In genomic region chr13:110298566-110299321, GRCh38 we compare ENCODE assay signal across 7 cellular contexts. TPM values are rescaled to one million over a fixed set of nuclear protein-coding genes. Genes with fewer than 3 reads are reported as not detected.
A peak's percentile ranks its signal among the peaks of the same experiment; 100 is the strongest.
DNase-seq lines count a peak whose midpoint lies in the region; ATAC-seq, FAIRE-seq and TF ChIP-seq lines count a peak whose summit lies in the region.

No MANE protein-coding gene starts in this region.

- H3K9me3 Mint-ChIP-seq in activated naive CD8-positive, alpha-beta T cell treated with anti-CD3 and anti-CD28 coated beads, Interleukin-2, amount 50 U/mL, for 24 hours: no peaks in the 10 kb centered on the region
- H3K9me3 Mint-ChIP-seq in stimulated activated effector memory CD8-positive, alpha-beta T cell treated with anti-CD3 and anti-CD28 coated beads, Interleukin-12 subunit alpha, Interleukin-12 subunit beta, amount 100 ng/mL, for 72 hours: no peaks in the 10 kb centered on the region
- H3K9me3 Mint-ChIP-seq in progenitor cell of endocrine pancreas (ENCODE audit: low read depth): no peaks in the 10 kb centered on the region

- peak; percentile 42 for DNase-seq in activated naive CD8-positive, alpha-beta T cell treated with anti-CD3 and anti-CD28 coated beads, Interleukin-2, amount 50 U/mL, for 24 hours
- peak; percentile 87 for DNase-seq in kidney
- DNase-seq in stimulated activated effector memory CD8-positive, alpha-beta T cell treated with anti-CD3 and anti-CD28 coated beads, Interleukin-12 subunit alpha, Interleukin-12 subunit beta, amount 100 ng/mL, for 72 hours (ENCODE audit: low spot score in 2 of 2): no peak
- no peak for DNase-seq in progenitor cell of endocrine pancreas (ENCODE audit: low spot score, unreplicated experiment)
- no peak for DNase-seq in cerebellar nuclear complex (lab: John Stamatoyannopoulos, UW)
- no peak for DNase-seq in ecto neural progenitor cell (ENCODE audit: low spot score)

- H3K4me1 Mint-ChIP-seq in activated naive CD8-positive, alpha-beta T cell treated with anti-CD3 and anti-CD28 coated beads, Interleukin-2, amount 50 U/mL, for 24 hours: peaks cover 6% of the 10 kb centered on the region
- H3K4me1 Mint-ChIP-seq in stimulated activated effector memory CD8-positive, alpha-beta T cell treated with anti-CD3 and anti-CD28 coated beads, Interleukin-12 subunit alpha, Interleukin-12 subunit beta, amount 100 ng/mL, for 72 hours: peaks cover 5% of the 10 kb centered on the region
- peaks cover 12% of the 10 kb centered on the region for H3K4me1 Mint-ChIP-seq in progenitor cell of endocrine pancreas (ENCODE audit: low read depth)

- H3K9ac ChIP-seq in HUES6 (ENCODE audit: low read length): peak overlapping the region; percentile 22
- H3K9ac ChIP-seq in kidney (ENCODE audit: low read length in 2 of 2): peak overlapping the region in 1 of 2 donors; percentile 29

- H3K27ac Mint-ChIP-seq in activated naive CD8-positive, alpha-beta T cell treated with anti-CD3 and anti-CD28 coated beads, Interleukin-2, amount 50 U/mL, for 24 hours: no peak overlapping the region
- no peak overlapping the region for H3K27ac Mint-ChIP-seq in stimulated activated effector memory CD8-positive, alpha-beta T cell treated with anti-CD3 and anti-CD28 coated beads, Interleukin-12 subunit alpha, Interleukin-12 subunit beta, amount 100 ng/mL, for 72 hours
- no peak overlapping the region for H3K27ac Mint-ChIP-seq in progenitor cell of endocrine pancreas

- peaks cover 54% of the 10 kb centered on the region for H3K27me3 Mint-ChIP-seq in activated naive CD8-positive, alpha-beta T cell treated with anti-CD3 and anti-CD28 coated beads, Interleukin-2, amount 50 U/mL, for 24 hours
- peaks cover 50% of the 10 kb centered on the region for H3K27me3 Mint-ChIP-seq in progenitor cell of endocrine pancreas

- no peaks in the 10 kb centered on the region for H3K27me3 ChIP-seq in HUES6 (ENCODE audit: control insufficient read depth, insufficient read depth, low read length)

- intact Hi-C loops in kidney (cut with DNase I): no loop called here

- FAIRE-seq in kidney (lab: Jason Lieb, UNC): no peak

- no peak overlapping the region for H3K4me3 Mint-ChIP-seq in activated naive CD8-positive, alpha-beta T cell treated with anti-CD3 and anti-CD28 coated beads, Interleukin-2, amount 50 U/mL, for 24 hours
- no peak overlapping the region for H3K4me3 Mint-ChIP-seq in stimulated activated effector memory CD8-positive, alpha-beta T cell treated with anti-CD3 and anti-CD28 coated beads, Interleukin-12 subunit alpha, Interleukin-12 subunit beta, amount 100 ng/mL, for 72 hours
- H3K4me3 Mint-ChIP-seq in progenitor cell of endocrine pancreas (ENCODE audit: low read depth): no peak overlapping the region

- H3K27ac ChIP-seq in HUES6 (ENCODE audit: low read depth, low read length): no peak overlapping the region
- H3K27ac ChIP-seq in kidney (ENCODE audit: low read depth in 2 of 2, low read length in 2 of 2): peak overlapping the region; percentile 29 to 81

- H3K4me3 ChIP-seq in HUES6 (ENCODE audit: low read depth, low read length): peak overlapping the region; percentile 30; the same call in 1 of the 2 replicates
- peak overlapping the region in 1 of 2 donors; percentile 18 for H3K4me3 ChIP-seq in kidney (ENCODE audit: low read length in 2 of 2)

- TF ChIP-seq CTCF in kidney (IDR thresholded peaks at IDR 0.05; ENCODE audit: borderline replicate concordance, extremely low read depth, insufficient read depth) (no peak), progenitor cell of endocrine pancreas (IDR thresholded peaks at IDR 0.05; ENCODE audit: unreplicated experiment) (no peak)

- peak; percentile 90 for ATAC-seq in activated naive CD8-positive, alpha-beta T cell treated with anti-CD3 and anti-CD28 coated beads, Interleukin-2, amount 50 U/mL, for 24 hours
- ATAC-seq in stimulated activated effector memory CD8-positive, alpha-beta T cell treated with anti-CD3 and anti-CD28 coated beads, Interleukin-12 subunit alpha, Interleukin-12 subunit beta, amount 100 ng/mL, for 72 hours: peak; percentile 70

- H3K36me3 Mint-ChIP-seq in activated naive CD8-positive, alpha-beta T cell treated with anti-CD3 and anti-CD28 coated beads, Interleukin-2, amount 50 U/mL, for 24 hours (ENCODE audit: low read depth): no peaks in the 10 kb centered on the region
- no peaks in the 10 kb centered on the region for H3K36me3 Mint-ChIP-seq in stimulated activated effector memory CD8-positive, alpha-beta T cell treated with anti-CD3 and anti-CD28 coated beads, Interleukin-12 subunit alpha, Interleukin-12 subunit beta, amount 100 ng/mL, for 72 hours
- H3K36me3 Mint-ChIP-seq in progenitor cell of endocrine pancreas (ENCODE audit: insufficient read depth): peaks cover 9% of the 10 kb centered on the region

- peaks cover 30% of the 10 kb centered on the region for H3K4me1 ChIP-seq in HUES6 (ENCODE audit: control insufficient read depth, insufficient read depth, low read length)
- H3K4me1 ChIP-seq in kidney (ENCODE audit: control insufficient read depth in 1 of 2, insufficient read depth in 1 of 2, low read depth in 1 of 2, low read length in 2 of 2): peaks cover 28 to 49% of the 10 kb centered on the region in 2 donors

- H3K9me3 ChIP-seq in HUES6 (ENCODE audit: control insufficient read depth, insufficient read depth, low read depth, low read length): no peaks in the 10 kb centered on the region
- no peaks in the 10 kb centered on the region for H3K9me3 ChIP-seq in kidney (ENCODE audit: control insufficient read depth in 1 of 2, low read length in 2 of 2)

- H3K36me3 ChIP-seq in HUES6 (ENCODE audit: control insufficient read depth, insufficient read depth, low read length) (no peaks in the 10 kb centered on the region; the same call in 1 of the 2 replicates), kidney (ENCODE audit: control insufficient read depth in 1 of 2, insufficient read depth in 2 of 2, low read length in 2 of 2) (peaks cover 0 to 3% of the 10 kb centered on the region in 2 donors)

RNA-seq across cellular contexts. Expression of gene COL4A1, which starts 8.2 kb away (rescaled TPM):
- total RNA-seq in kidney (218 TPM), progenitor cell of endocrine pancreas (81.3 and 90.8 TPM in 2 replicates)
- 53.0 TPM for polyA plus RNA-seq in kidney (ENCODE audit: insufficient read depth, low read depth, low replicate concordance)

RNA-seq across cellular contexts. Expression of gene COL4A2, which starts 8.3 kb away (rescaled TPM):
- total RNA-seq in kidney: 265 TPM
- 126 TPM for polyA plus RNA-seq in kidney (ENCODE audit: insufficient read depth, low read depth, low replicate concordance)
- total RNA-seq in progenitor cell of endocrine pancreas: 120 and 121 TPM in 2 replicates

Comparison
In these comparisons a context has a peak if more than half of its experiments do, and no peak if none do; other contexts are left out.
1. DNase-seq: peak in activated naive CD8-positive, alpha-beta T cell treated with anti-CD3 and anti-CD28 coated beads, Interleukin-2, amount 50 U/mL, for 24 hours (single experiment) and kidney (single experiment); none in stimulated activated effector memory CD8-positive, alpha-beta T cell treated with anti-CD3 and anti-CD28 coated beads, Interleukin-12 subunit alpha, Interleukin-12 subunit beta, amount 100 ng/mL, for 72 hours (0 of 2), progenitor cell of endocrine pancreas (single experiment), cerebellar nuclear complex (0 of 2) and ecto neural progenitor cell (single experiment).